In genomic region chr16:89308391-89309333, GRCh38 we compare ENCODE assay signal across 9 cellular contexts.
DNase-seq lines count a peak whose midpoint lies in the region; TF ChIP-seq lines count a peak whose summit lies in the region.
"Had no signal": no experiment of that assay in that cellular context is flagged by ENCODE, and none has a peak within 500 bp of the region (broad histone marks: within the 10 kb centered on the region; RNA-seq: fewer than 3 reads in every experiment).

No MANE protein-coding gene starts in this region.

- H3K36me3 Mint-ChIP-seq in activated T-helper 2 cell treated with anti-CD3 and anti-CD28 coated beads, Interferon-gamma antibody, Interleukin-2, Interleukin-4, amounts not matched to agents 10 μg/mL and 5 μg/mL and 100 μg/mL, durations not matched to agents 14 hours and 24 hours and 36 hours (ENCODE audit: low read depth), result peaks cover 40% of the 10 kb centered on the region

- no peaks in the 10 kb centered on the region for H3K4me1 ChIP-seq in SJCRH30
- peaks cover 49% of the 10 kb centered on the region for H3K4me1 ChIP-seq in vagina
- H3K4me1 ChIP-seq in tibial artery, result peaks cover 0 to 18% (median 8%) of the 10 kb centered on the region in 4 donors

- no peaks in the 10 kb centered on the region; the same call in 1 of the 2 replicates for H3K9me3 ChIP-seq in SJCRH30 (replicated peaks)
- H3K9me3 ChIP-seq in vagina, result no peaks in the 10 kb centered on the region
- no peaks in the 10 kb centered on the region for H3K9me3 ChIP-seq in tibial artery

- H3K27ac Mint-ChIP-seq in activated T-helper 2 cell treated with anti-CD3 and anti-CD28 coated beads, Interferon-gamma antibody, Interleukin-2, Interleukin-4, amounts not matched to agents 10 μg/mL and 5 μg/mL and 100 μg/mL, durations not matched to agents 14 hours and 24 hours and 36 hours, result peak overlapping the region; percentile 57
- H3K27ac Mint-ChIP-seq: dendritic cell treated with granulocyte-macrophage colony-stimulating factor and Interleukin-4, amounts not matched to agents 40 ng/mL and 50 ng/mL, for 4 days had no signal

- no peaks in the 10 kb centered on the region for H3K9me3 Mint-ChIP-seq in activated T-helper 2 cell treated with anti-CD3 and anti-CD28 coated beads, Interferon-gamma antibody, Interleukin-2, Interleukin-4, amounts not matched to agents 10 μg/mL and 5 μg/mL and 100 μg/mL, durations not matched to agents 14 hours and 24 hours and 36 hours
- H3K9me3 Mint-ChIP-seq: dendritic cell treated with granulocyte-macrophage colony-stimulating factor and Interleukin-4, amounts not matched to agents 40 ng/mL and 50 ng/mL, for 4 days had no signal

- CTCF ChIA-PET in HEK293T (lab: Yijun Ruan, JAX), result interaction anchor here (0.8 to 1.1 kb wide), 3 partner anchors 14 to 245 kb away, joined by 3 read pairs; no protein-coding TSS in a partner anchor

- H3K27me3 Mint-ChIP-seq in activated T-helper 2 cell treated with anti-CD3 and anti-CD28 coated beads, Interferon-gamma antibody, Interleukin-2, Interleukin-4, amounts not matched to agents 10 μg/mL and 5 μg/mL and 100 μg/mL, durations not matched to agents 14 hours and 24 hours and 36 hours (ENCODE audit: low read depth), result no peaks in the 10 kb centered on the region
- H3K27me3 Mint-ChIP-seq: dendritic cell treated with granulocyte-macrophage colony-stimulating factor and Interleukin-4, amounts not matched to agents 40 ng/mL and 50 ng/mL, for 4 days had no signal

- intact Hi-C loops in activated T-helper 2 cell treated with anti-CD3 and anti-CD28 coated beads, Interferon-gamma antibody, Interleukin-2, Interleukin-4, amounts not matched to agents 10 μg/mL and 5 μg/mL and 100 μg/mL, durations not matched to agents 14 hours and 24 hours and 36 hours (cut with micrococcal nuclease), result no loop called here
- intact Hi-C loops in vagina (cut with DNase I) (no loop called here), tibial artery (cut with DNase I; ENCODE audit: low total_unique reads) (no loop called here)

- H3K27me3 ChIP-seq in SJCRH30, result no peaks in the 10 kb centered on the region
- no peaks in the 10 kb centered on the region for H3K27me3 ChIP-seq in vagina
- no peaks in the 10 kb centered on the region for H3K27me3 ChIP-seq in tibial artery

- H3K36me3 ChIP-seq in SJCRH30 (peaks cover 70% of the 10 kb centered on the region), vagina (peaks cover 0 to 20% of the 10 kb centered on the region in 2 donors), tibial artery (peaks cover 6 to 42% (median 25%) of the 10 kb centered on the region in 3 donors)

- H3K27ac ChIP-seq in SJCRH30, result no peak overlapping the region
- no peak overlapping the region for H3K27ac ChIP-seq in vagina
- H3K27ac ChIP-seq in tibial artery, result no peak overlapping the region

- TF ChIP-seq CTCF in vagina (IDR thresholded peaks at IDR 0.05), result no peak
- peak in 1 of 2 experiments; percentile 25 for TF ChIP-seq CTCF in tibial artery (IDR thresholded peaks at IDR 0.05)

- POLR2A ChIA-PET in HEK293T (lab: Yijun Ruan, JAX), result no interaction called here

- H3K4me3 Mint-ChIP-seq in activated T-helper 2 cell treated with anti-CD3 and anti-CD28 coated beads, Interferon-gamma antibody, Interleukin-2, Interleukin-4, amounts not matched to agents 10 μg/mL and 5 μg/mL and 100 μg/mL, durations not matched to agents 14 hours and 24 hours and 36 hours (ENCODE audit: low read depth), result no peak overlapping the region
- H3K4me3 Mint-ChIP-seq: dendritic cell treated with granulocyte-macrophage colony-stimulating factor and Interleukin-4, amounts not matched to agents 40 ng/mL and 50 ng/mL, for 4 days had no signal

- peak; percentile 91 for DNase-seq in 8988T
- peak; percentile 57 for DNase-seq in HEK293T (ENCODE audit: extremely low spot score)
- DNase-seq in activated T-helper 2 cell treated with anti-CD3 and anti-CD28 coated beads, Interferon-gamma antibody, Interleukin-2, Interleukin-4, amounts not matched to agents 10 μg/mL and 5 μg/mL and 100 μg/mL, durations not matched to agents 14 hours and 24 hours and 36 hours (ENCODE audit: low spot score), result no peak
- peak; percentile 85 for DNase-seq in iPS-NIHi7 (ENCODE audit: extremely low spot score)
- DNase-seq in SJCRH30, result no peak
- DNase-seq in NOMO-1 treated with dmso at 0.1 percent for 144 hours (lab: John Stamatoyannopoulos, UW; ENCODE audit: unreplicated experiment), result no peak
- DNase-seq in vagina (ENCODE audit: extremely low spot score in 2 of 2), result no peak
- no peak for DNase-seq in tibial artery

- H3K4me1 Mint-ChIP-seq in activated T-helper 2 cell treated with anti-CD3 and anti-CD28 coated beads, Interferon-gamma antibody, Interleukin-2, Interleukin-4, amounts not matched to agents 10 μg/mL and 5 μg/mL and 100 μg/mL, durations not matched to agents 14 hours and 24 hours and 36 hours (ENCODE audit: low read depth), result peaks cover 28% of the 10 kb centered on the region

- H3K4me3 ChIP-seq in SJCRH30 (no peak overlapping the region), vagina (no peak overlapping the region), tibial artery (no peak overlapping the region)

- TF ChIP-seq POLR2A in vagina (IDR thresholded peaks at IDR 0.05), result no peak

TF ChIP-seq in HEK293T, 16 proteins besides CTCF, POLR2A, EP300 and RAD21:
- TF ChIP-seq FOXM1 (IDR thresholded peaks at IDR 0.05; ENCODE audit: borderline replicate concordance) (no peak), FOXA1 (IDR thresholded peaks at IDR 0.05) (no peak), ZNF384 (IDR thresholded peaks at IDR 0.05) (no peak), SUZ12 (IDR thresholded peaks at IDR 0.05) (no peak)

Comparison
In these comparisons a context has a peak if more than half of its experiments do, and no peak if none do; other contexts are left out.
1. DNase-seq: peak in 8988T (single experiment), HEK293T (single experiment) and iPS-NIHi7 (single experiment); none in activated T-helper 2 cell treated with anti-CD3 and anti-CD28 coated beads, Interferon-gamma antibody, Interleukin-2, Interleukin-4, amounts not matched to agents 10 μg/mL and 5 μg/mL and 100 μg/mL, durations not matched to agents 14 hours and 24 hours and 36 hours (single experiment), SJCRH30 (0 of 2), NOMO-1 treated with dmso at 0.1 percent for 144 hours (single experiment), vagina (0 of 2) and tibial artery (0 of 2).